In genomic region chr3:133476971-133477375, GRCh38 we compare ENCODE assay signal across 13 cellular contexts.
DNase-seq lines count a peak whose midpoint lies in the region; ATAC-seq, FAIRE-seq and TF ChIP-seq lines count a peak whose summit lies in the region.
"Had no signal": no experiment of that assay in that cellular context is flagged by ENCODE, and none has a peak within 500 bp of the region (broad histone marks: within the 10 kb centered on the region; RNA-seq: fewer than 3 reads in every experiment).

No MANE protein-coding gene starts in this region.

- TF ChIP-seq CTCF in ovary (IDR thresholded peaks at IDR 0.05) (no peak), suprapubic skin (IDR thresholded peaks at IDR 0.05) (no peak)

- FAIRE-seq in urothelium cell line (lab: Jason Lieb, UNC), result no peak

- TF ChIP-seq POLR2A in ovary (IDR thresholded peaks at IDR 0.05) (no peak), suprapubic skin (IDR thresholded peaks at IDR 0.05) (no peak)

- intact Hi-C loops in ovary (cut with DNase I), result no loop called here

- H3K4me1 ChIP-seq in ovary (ENCODE audit: insufficient read depth), result peaks cover 2% of the 10 kb centered on the region
- H3K4me1 ChIP-seq in suprapubic skin, result peaks cover 31% of the 10 kb centered on the region

- H3K4me3 ChIP-seq in ovary (no peak overlapping the region), suprapubic skin (no peak overlapping the region)
- H3K4me3 ChIP-seq: gastroesophageal sphincter, sigmoid colon had no signal

- no peaks in the 10 kb centered on the region for H3K36me3 ChIP-seq in ovary
- H3K36me3 ChIP-seq in suprapubic skin, result no peaks in the 10 kb centered on the region
- H3K36me3 ChIP-seq: gastroesophageal sphincter, sigmoid colon had no signal

- H3K27me3 ChIP-seq in ovary, result no peaks in the 10 kb centered on the region
- H3K27me3 ChIP-seq in suprapubic skin, result no peaks in the 10 kb centered on the region
- H3K27me3 ChIP-seq: gastroesophageal sphincter, sigmoid colon had no signal

- H3K27ac ChIP-seq in ovary (no peak overlapping the region), suprapubic skin (no peak overlapping the region)
- H3K27ac ChIP-seq: gastroesophageal sphincter, sigmoid colon had no signal

- no peak for TF ChIP-seq EP300 in ovary (IDR thresholded peaks at IDR 0.05)
- no peak for TF ChIP-seq EP300 in suprapubic skin (IDR thresholded peaks at IDR 0.05)

- ATAC-seq in HG03097 (IDR thresholded peaks at IDR 0.05; ENCODE audit: low FRiP score, unreplicated experiment) (peak; percentile 3), HG02885 (IDR thresholded peaks at IDR 0.05; ENCODE audit: poor library complexity, unreplicated experiment) (no peak)
- ATAC-seq: activated CD4-positive, CD25-positive, alpha-beta regulatory T cell treated with anti-CD3 and anti-CD28 coated beads, Interleukin-2, amount 50 U/mL, for 24 hours; gastroesophageal sphincter had no signal

- H3K9me3 ChIP-seq in ovary, result no peaks in the 10 kb centered on the region
- no peaks in the 10 kb centered on the region for H3K9me3 ChIP-seq in suprapubic skin
- H3K9me3 ChIP-seq: gastroesophageal sphincter, sigmoid colon had no signal

- 51 to 62% (median 60%) methylated on average over 6 of the region's 6 CpGs for WGBS in ovary, 3 donors
- WGBS in suprapubic skin, result 64% methylated on average over 3 of the region's 6 CpGs

- peak; percentile 66 for DNase-seq in Ammon's horn (ENCODE audit: low spot score)
- DNase-seq in NCI-H2227 (lab: John Stamatoyannopoulos, UW; ENCODE audit: unreplicated experiment), result peak; percentile 89
- DNase-seq in cerebellar nuclear complex (lab: John Stamatoyannopoulos, UW), result peak; percentile 54 to 62
- DNase-seq in ovary, result no peak
- DNase-seq in urothelium cell line (ENCODE audit: low spot score), result no peak
- no peak for DNase-seq in suprapubic skin (ENCODE audit: low spot score in 2 of 2)
- DNase-seq: ACHN, mammary epithelial cell, sigmoid colon had no signal

Comparison
In these comparisons a context has a peak if more than half of its experiments do, and no peak if none do; other contexts are left out.
1. DNase-seq: peak in Ammon's horn (single experiment), NCI-H2227 (single experiment) and cerebellar nuclear complex (2 of 2); none in ovary (0 of 5), urothelium cell line (single experiment) and suprapubic skin (0 of 2).